In the genomic region with DNA sequence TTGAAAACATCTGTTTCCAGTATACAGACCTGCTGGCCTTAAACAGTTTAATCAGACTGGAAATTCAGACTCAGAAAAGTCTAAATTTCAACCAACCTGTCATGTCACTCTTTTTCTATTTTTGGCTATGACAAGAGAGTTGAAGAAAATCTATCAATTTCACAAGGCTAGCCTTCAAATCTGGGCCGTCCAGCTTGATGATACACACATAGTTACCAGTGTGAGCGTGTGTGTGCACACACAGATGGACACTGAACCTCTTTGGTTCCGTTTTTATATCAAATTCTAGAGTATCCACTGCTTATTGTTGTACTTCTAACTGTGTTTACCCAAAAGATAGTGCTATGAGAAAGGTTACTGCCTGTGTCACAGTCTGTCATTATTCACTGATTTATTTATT, we compare ENCODE assay signal across 6 cellular contexts.
"Had no signal": no experiment of that assay in that cellular context is flagged by ENCODE, and none has a peak within 500 bp of the region (broad histone marks: within the 10 kb centered on the region; RNA-seq: fewer than 3 reads in every experiment).

No MANE protein-coding gene starts in this region.

- H2AFZ ChIP-seq: GM23338 had no signal

- H3K4me3 ChIP-seq: GM23338 had no signal

- ATAC-seq: GM23338 had no signal

- H3K9me3 Mint-ChIP-seq: GM23338 had no signal

- H3K27ac ChIP-seq: HL-60 had no signal

- H3K27me3 Mint-ChIP-seq: IgD-negative memory B cell had no signal

- H3K4me2 ChIP-seq: GM23338 had no signal

- DNase-seq: H9, HCEC 1CT, KBM-7 had no signal

- H3K4me1 Mint-ChIP-seq: GM23338 had no signal

- H3K27ac Mint-ChIP-seq: GM23338, H9, IgD-negative memory B cell had no signal

- H3K4me3 Mint-ChIP-seq: GM23338, H9, IgD-negative memory B cell had no signal
